Comparison of ENCODE assay signal across 21 cellular contexts in genomic region chr11:92844197-92844596, GRCh38.
A peak's percentile ranks its signal among the peaks of the same experiment; 100 is the strongest.
DNase-seq lines count a peak whose midpoint lies in the region; FAIRE-seq and TF ChIP-seq lines count a peak whose summit lies in the region.
"Had no signal": no experiment of that assay in that cellular context is flagged by ENCODE, and none has a peak within 500 bp of the region (broad histone marks: within the 10 kb centered on the region; RNA-seq: fewer than 3 reads in every experiment).

No MANE protein-coding gene starts in this region.

- H3K4me3 Mint-ChIP-seq in astrocyte (ENCODE audit: unreplicated experiment) (no peak overlapping the region), nephron progenitor cell (no peak overlapping the region), neural progenitor cell (no peak overlapping the region)
- H3K4me3 Mint-ChIP-seq: CD14-positive monocyte; CD4-positive, alpha-beta T cell; CD8-positive, alpha-beta memory T cell; H9 had no signal

- POLR2A ChIA-PET in HEK293 (lab: Yijun Ruan, JAX) = no interaction called here

- no peak overlapping the region for H2AFZ ChIP-seq in astrocyte (ENCODE audit: low read depth, low read length)
- no peak overlapping the region for H2AFZ ChIP-seq in neural progenitor cell (replicated peaks)
- H2AFZ ChIP-seq: GM23248 had no signal

- FAIRE-seq in astrocyte (lab: Jason Lieb, UNC) (no peak), GM12892 (lab: Jason Lieb, UNC) (no peak)
- FAIRE-seq: A549, D721Med, GM19239 had no signal

- H3K4me3 ChIP-seq in HEK293 (ENCODE audit: low read depth, low read length) (no peak overlapping the region), astrocyte (ENCODE audit: insufficient read depth, low read depth, low read length) (no peak overlapping the region), neural progenitor cell (no peak overlapping the region)
- H3K4me3 ChIP-seq: A549; BLaER1 treated with 17β-estradiol and CSF1 and Interleukin-3, amounts not matched to agents 10 nM and 100 nM; GM23248 had no signal

- H3K9me3 ChIP-seq in HEK293 (ENCODE audit: control insufficient read depth, insufficient read depth, low read depth, low read length) = no peaks in the 10 kb centered on the region
- no peaks in the 10 kb centered on the region for H3K9me3 ChIP-seq in astrocyte (ENCODE audit: insufficient read depth, low read depth, low read length)
- H3K9me3 ChIP-seq in neural progenitor cell (ENCODE audit: low read depth) = no peaks in the 10 kb centered on the region
- H3K9me3 ChIP-seq: A549; BE2C; BLaER1 treated with 17β-estradiol and CSF1 and Interleukin-3, amounts not matched to agents 10 nM and 100 nM had no signal

- H3K36me3 Mint-ChIP-seq in astrocyte (ENCODE audit: low read depth, unreplicated experiment) = peaks cover 27% of the 10 kb centered on the region
- peaks cover 42% of the 10 kb centered on the region for H3K36me3 Mint-ChIP-seq in nephron progenitor cell (ENCODE audit: low read depth)
- peaks cover 25% of the 10 kb centered on the region for H3K36me3 Mint-ChIP-seq in neural progenitor cell
- H3K36me3 Mint-ChIP-seq: CD14-positive monocyte; CD8-positive, alpha-beta memory T cell had no signal

- TF ChIP-seq CTCF in HEK293 (tag by site-specific recombination; IDR thresholded peaks at IDR 0.05) (no peak), astrocyte (IDR thresholded peaks at IDR 0.05; ENCODE audit: insufficient read depth, low read depth, low read length) (no peak), nephron progenitor cell (IDR thresholded peaks at IDR 0.05) (no peak), neural progenitor cell (IDR thresholded peaks at IDR 0.05) (no peak)

- H3K36me3 ChIP-seq in HEK293 (ENCODE audit: control insufficient read depth in 2 of 2, insufficient read depth in 1 of 2, low read length in 2 of 2) (peaks cover 0 to 7% of the 10 kb centered on the region in 2 experiments; a peak in 1 of 3 replicates), astrocyte (ENCODE audit: insufficient read depth, low read length) (no peaks in the 10 kb centered on the region), neural progenitor cell (no peaks in the 10 kb centered on the region)
- H3K36me3 ChIP-seq: BE2C; BLaER1 treated with 17β-estradiol and CSF1 and Interleukin-3, amounts not matched to agents 10 nM and 100 nM had no signal

- H4K20me1 ChIP-seq in astrocyte (ENCODE audit: insufficient read depth, low read length) = no peaks in the 10 kb centered on the region
- no peaks in the 10 kb centered on the region for H4K20me1 ChIP-seq in neural progenitor cell (ENCODE audit: low read depth)
- H4K20me1 ChIP-seq: BLaER1 treated with 17β-estradiol and CSF1 and Interleukin-3, amounts not matched to agents 10 nM and 100 nM had no signal

- DNase-seq in astrocyte (ENCODE audit: low read depth) = no peak
- DNase-seq in nephron progenitor cell = no peak
- no peak for DNase-seq in SIG-M5 (lab: John Stamatoyannopoulos, UW)
- DNase-seq in neural progenitor cell (ENCODE audit: low spot score) = no peak
- DNase-seq in GM12892 (ENCODE audit: insufficient read length) = no peak
- DNase-seq: ACHN; AML-193; BE2C; CD4-positive, alpha-beta T cell; CD8-positive, alpha-beta memory T cell; DMS 273 treated with DMSO at 0.1 percent for 48 hours; GF-D8; GM23248; H9 had no signal

- H3K27me3 Mint-ChIP-seq in astrocyte (ENCODE audit: low read depth, unreplicated experiment) = no peaks in the 10 kb centered on the region
- no peaks in the 10 kb centered on the region for H3K27me3 Mint-ChIP-seq in nephron progenitor cell (ENCODE audit: low read depth, poor library complexity)
- peaks cover 7% of the 10 kb centered on the region for H3K27me3 Mint-ChIP-seq in neural progenitor cell (ENCODE audit: insufficient read depth, low read depth)
- H3K27me3 Mint-ChIP-seq: CD4-positive, alpha-beta T cell had no signal

- no peak for TF ChIP-seq POLR2A in GM12892 (IDR thresholded peaks at IDR 0.05; ENCODE audit: low read depth, low read length)

- H3K27me3 ChIP-seq in astrocyte (ENCODE audit: insufficient read depth, low read length) = no peaks in the 10 kb centered on the region
- no peaks in the 10 kb centered on the region for H3K27me3 ChIP-seq in neural progenitor cell
- H3K27me3 ChIP-seq: BE2C; BLaER1 treated with 17β-estradiol and CSF1 and Interleukin-3, amounts not matched to agents 10 nM and 100 nM had no signal

- H3F3A ChIP-seq in neural progenitor cell (ENCODE audit: low read depth) = no peaks in the 10 kb centered on the region

- H3K27ac Mint-ChIP-seq in astrocyte (ENCODE audit: unreplicated experiment) (peak overlapping the region; percentile 0), nephron progenitor cell (peak overlapping the region; percentile 92), neural progenitor cell (no peak overlapping the region)
- H3K27ac Mint-ChIP-seq: CD14-positive monocyte; CD4-positive, alpha-beta T cell; CD8-positive, alpha-beta memory T cell had no signal

- H3K9ac ChIP-seq in astrocyte (ENCODE audit: low read length) (no peak overlapping the region), neural progenitor cell (no peak overlapping the region)
- H3K9ac ChIP-seq: BLaER1 treated with 17β-estradiol and CSF1 and Interleukin-3, amounts not matched to agents 10 nM and 100 nM; GM23248 had no signal

- peaks cover 2% of the 10 kb centered on the region for H3K9me3 Mint-ChIP-seq in astrocyte (ENCODE audit: unreplicated experiment)
- H3K9me3 Mint-ChIP-seq in nephron progenitor cell = no peaks in the 10 kb centered on the region
- H3K9me3 Mint-ChIP-seq in neural progenitor cell = no peaks in the 10 kb centered on the region
- H3K9me3 Mint-ChIP-seq: CD4-positive, alpha-beta T cell; H9 had no signal

- H3K4me2 ChIP-seq in astrocyte (ENCODE audit: low read length) (no peak overlapping the region), neural progenitor cell (no peak overlapping the region)
- H3K4me2 ChIP-seq: A549; BLaER1 treated with 17β-estradiol and CSF1 and Interleukin-3, amounts not matched to agents 10 nM and 100 nM had no signal

- CTCF ChIA-PET in HEK293 (lab: Yijun Ruan, JAX) = no interaction called here

- H3K27ac ChIP-seq in HEK293 (ENCODE audit: extremely low read depth, low read depth, low read length) (peak overlapping the region; percentile 74; the same call in 1 of the 2 replicates), astrocyte (ENCODE audit: low read depth, low read length) (no peak overlapping the region), neural progenitor cell (no peak overlapping the region)
- H3K27ac ChIP-seq: 22Rv1; A549; BLaER1 treated with 17β-estradiol and CSF1 and Interleukin-3, amounts not matched to agents 10 nM and 100 nM; GM23248 had no signal

- H3K4me1 Mint-ChIP-seq in astrocyte (ENCODE audit: low read depth, unreplicated experiment) = peaks cover 46% of the 10 kb centered on the region
- H3K4me1 Mint-ChIP-seq in nephron progenitor cell = peaks cover 98% of the 10 kb centered on the region
- peaks cover 21% of the 10 kb centered on the region for H3K4me1 Mint-ChIP-seq in neural progenitor cell
- H3K4me1 Mint-ChIP-seq: CD14-positive monocyte; CD8-positive, alpha-beta memory T cell had no signal

- H3K79me2 ChIP-seq in astrocyte (ENCODE audit: insufficient read depth, low read length) (no peaks in the 10 kb centered on the region), neural progenitor cell (ENCODE audit: low read depth) (no peaks in the 10 kb centered on the region)

- H3K4me1 ChIP-seq in HEK293 (ENCODE audit: control insufficient read depth, insufficient read depth, low read length) = peaks cover 17% of the 10 kb centered on the region
- H3K4me1 ChIP-seq in astrocyte (ENCODE audit: insufficient read depth, low read length) = peaks cover 9% of the 10 kb centered on the region
- H3K4me1 ChIP-seq in neural progenitor cell = peaks cover 6% of the 10 kb centered on the region
- H3K4me1 ChIP-seq: A549; BLaER1 treated with 17β-estradiol and CSF1 and Interleukin-3, amounts not matched to agents 10 nM and 100 nM had no signal

TF ChIP-seq in HEK293, 187 proteins besides CTCF, POLR2A, EP300 and RAD21:
- TF ChIP-seq, protein P1, sequence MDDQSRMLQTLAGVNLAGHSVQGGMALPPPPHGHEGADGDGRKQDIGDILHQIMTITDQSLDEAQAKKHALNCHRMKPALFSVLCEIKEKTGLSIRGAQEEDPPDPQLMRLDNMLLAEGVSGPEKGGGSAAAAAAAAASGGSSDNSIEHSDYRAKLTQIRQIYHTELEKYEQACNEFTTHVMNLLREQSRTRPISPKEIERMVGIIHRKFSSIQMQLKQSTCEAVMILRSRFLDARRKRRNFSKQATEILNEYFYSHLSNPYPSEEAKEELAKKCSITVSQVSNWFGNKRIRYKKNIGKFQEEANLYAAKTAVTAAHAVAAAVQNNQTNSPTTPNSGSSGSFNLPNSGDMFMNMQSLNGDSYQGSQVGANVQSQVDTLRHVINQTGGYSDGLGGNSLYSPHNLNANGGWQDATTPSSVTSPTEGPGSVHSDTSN (CRISPR knock-in tag; IDR thresholded peaks at IDR 0.05) = 0 out of 2 replicates have a peak, but pooled peaks have one; percentile 43
- TF ChIP-seq ZNF768 (tag by site-specific recombination; IDR thresholded peaks at IDR 0.05) = no peak
TF ChIP-seq in HEK293: peak in this region for 1.
